20 cellular contexts compared by ENCODE assay signal in the genomic region with DNA sequence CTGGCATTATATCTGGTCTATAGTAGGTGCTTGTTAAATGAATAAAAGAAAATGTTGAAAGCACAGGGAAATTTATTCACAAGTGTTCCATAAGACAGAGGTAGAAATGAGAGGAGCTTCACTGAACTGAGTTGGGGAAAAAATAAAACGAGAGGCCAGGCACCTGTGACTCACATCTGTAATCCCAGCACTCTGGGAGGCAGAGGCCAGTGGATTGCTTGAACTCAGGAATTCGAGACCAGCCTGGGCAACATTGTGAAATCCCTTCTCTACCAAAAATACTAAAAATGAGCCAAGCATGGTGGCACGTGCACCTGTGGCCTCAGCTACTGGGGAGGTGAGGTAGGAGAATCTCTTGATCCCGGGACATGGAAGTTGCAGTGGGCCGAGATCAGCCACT.
"Had no signal": no experiment of that assay in that cellular context is flagged by ENCODE, and none has a peak within 500 bp of the region (broad histone marks: within the 10 kb centered on the region; RNA-seq: fewer than 3 reads in every experiment).

No MANE protein-coding gene starts in this region.

- ATAC-seq: effector memory CD8-positive, alpha-beta T cell; gastroesophageal sphincter; left cardiac atrium; lower lobe of right lung; right cardiac atrium; stimulated activated naive CD8-positive, alpha-beta T cell treated with anti-CD3 and anti-CD28 coated beads, Interleukin-15, Interleukin-2, amounts not matched to agents 100 U/mL and 50 U/mL, for 24 hours had no signal

- H3K27ac ChIP-seq: epithelial cell of prostate, esophagus squamous epithelium, gastroesophageal sphincter, left ventricle myocardium inferior, lower lobe of right lung, tibial artery, upper lobe of left lung had no signal

- H3K9me3 ChIP-seq: esophagus squamous epithelium, gastroesophageal sphincter, lower lobe of right lung, tibial artery, upper lobe of left lung had no signal

- H3K4me2 ChIP-seq: smooth muscle cell had no signal

- H3K4me3 ChIP-seq: esophagus squamous epithelium, gastroesophageal sphincter, left ventricle myocardium inferior, lower lobe of right lung, smooth muscle cell, tibial artery, upper lobe of left lung had no signal

- FAIRE-seq: colon, keratinocyte had no signal

- DNase-seq: cerebellar nuclear complex; effector memory CD8-positive, alpha-beta T cell; esophagus squamous epithelium; glutamatergic neuron; immature natural killer cell; left cardiac atrium; left ventricle myocardium inferior; lower lobe of right lung; mesenchymal stem cell; midbrain; right cardiac atrium; stimulated activated CD4-positive, alpha-beta T cell treated with anti-CD3 and anti-CD28 coated beads, Interleukin-2, amount 100 ng/mL, for 48 hours; stimulated activated naive CD8-positive, alpha-beta T cell treated with anti-CD3 and anti-CD28 coated beads, Interleukin-15, Interleukin-2, amounts not matched to agents 100 U/mL and 50 U/mL, for 24 hours; tibial artery; upper lobe of left lung had no signal

- H3K4me1 ChIP-seq: esophagus squamous epithelium, left ventricle myocardium inferior, lower lobe of right lung, tibial artery, upper lobe of left lung had no signal

- H3K36me3 ChIP-seq: esophagus squamous epithelium, gastroesophageal sphincter, left ventricle myocardium inferior, lower lobe of right lung, tibial artery, upper lobe of left lung had no signal

- H3K27me3 ChIP-seq: esophagus squamous epithelium, gastroesophageal sphincter, tibial artery, upper lobe of left lung had no signal
